15 cellular contexts compared by ENCODE assay signal in the genomic region with DNA sequence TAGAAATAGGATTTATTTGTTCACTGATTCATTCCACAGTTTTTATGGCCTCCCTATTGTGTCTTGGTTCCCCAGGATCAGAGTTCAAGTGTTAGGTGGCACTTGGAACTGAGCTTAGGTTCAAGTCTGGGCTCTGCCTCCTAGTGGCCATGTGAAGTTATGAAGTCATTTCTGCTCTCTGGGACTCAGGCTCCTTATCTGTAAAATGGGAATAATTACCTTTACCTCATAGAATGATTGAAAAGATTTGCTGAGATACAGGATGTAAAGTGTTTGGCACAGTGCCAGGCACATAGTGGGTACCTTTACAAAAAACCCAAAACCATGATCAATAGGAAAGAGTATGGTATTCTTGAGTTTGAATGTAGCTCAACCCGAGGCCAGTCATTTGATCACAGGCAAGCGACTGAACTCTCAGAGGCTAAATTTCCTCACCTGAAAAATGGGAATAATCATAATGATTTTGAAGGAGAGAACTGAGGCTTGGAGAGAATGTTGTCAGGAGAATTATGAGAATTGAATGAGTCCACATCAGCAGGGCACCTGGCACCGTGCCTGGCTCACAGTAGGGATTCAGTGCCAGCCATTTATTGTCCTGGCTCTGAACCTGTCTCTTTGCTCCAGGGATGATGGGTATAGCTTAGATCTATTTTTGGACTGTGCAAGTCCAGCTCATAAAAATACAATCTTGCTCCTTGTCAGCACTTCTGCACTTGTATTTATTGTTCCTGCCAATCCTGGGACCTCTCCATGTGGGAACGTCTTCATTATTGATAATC. TPM values are rescaled to one million over a fixed set of nuclear protein-coding genes. Genes with fewer than 3 reads are reported as not detected.
DNase-seq lines count a peak whose midpoint lies in the region; ATAC-seq and TF ChIP-seq lines count a peak whose summit lies in the region.
"Had no signal": no experiment of that assay in that cellular context is flagged by ENCODE, and none has a peak within 500 bp of the region (broad histone marks: within the 10 kb centered on the region; RNA-seq: fewer than 3 reads in every experiment).

No MANE protein-coding gene starts in this region.

- H3K27me3 Mint-ChIP-seq in HFFc6 (ENCODE audit: insufficient read depth) (no peaks in the 10 kb centered on the region; the same call in 1 of the 2 replicates), mesothelial cell of epicardium (ENCODE audit: low read depth) (peaks cover 38% of the 10 kb centered on the region)

- DNase-seq in NCI-H1417 (lab: John Stamatoyannopoulos, UW) (peak in 2 of 3 experiments; percentile 41 to 66), NCI-H1417 treated with DMSO at 0.1 percent for 48 hours (lab: John Stamatoyannopoulos, UW) (no peak), HFFc6 (no peak), mesothelial cell of epicardium (ENCODE audit: low spot score in 2 of 2, unreplicated experiment in 2 of 2) (no peak), GM10248 (ENCODE audit: extremely low spot score) (no peak), NK-92 (lab: John Stamatoyannopoulos, UW; ENCODE audit: unreplicated experiment) (no peak)
- DNase-seq: activated CD4-positive, alpha-beta memory T cell treated with anti-CD3 and anti-CD28 coated beads, Interleukin-2, amount 10 ng/mL, durations not matched to agents 7 days and 5 days; aorta; effector CD4-positive, alpha-beta T cell; NCI-H524 treated with DMSO at 0.1 percent for 48 hours; ovary had no signal

- POLR2A ChIA-PET in GM10248 (lab: Yijun Ruan, JAX): no interaction called here

- H3K27ac Mint-ChIP-seq in HFFc6 (no peak overlapping the region), mesothelial cell of epicardium (no peak overlapping the region)
- H3K27ac Mint-ChIP-seq: activated CD4-positive, alpha-beta memory T cell treated with anti-CD3 and anti-CD28 coated beads, Interleukin-2, amount 10 ng/mL, durations not matched to agents 7 days and 5 days; activated T-helper 17 cell treated with anti-CD3 and anti-CD28 coated beads, Interleukin-2, amount 50 U/mL, for 72 hours had no signal

- H4K20me1 ChIP-seq in SU-DHL-6 (ENCODE audit: low read depth, low read length): no peaks in the 10 kb centered on the region

- CTCF ChIA-PET in GM10248 (lab: Yijun Ruan, JAX): interaction anchor here (0.8 to 3.3 kb wide), 8 partner anchors 10 to 484 kb away, joined by 3 to 22 read pairs (median 4); a partner anchor contains a TSS

- no peaks in the 10 kb centered on the region for H3K4me1 Mint-ChIP-seq in HFFc6 (ENCODE audit: low read depth)
- H3K4me1 Mint-ChIP-seq in mesothelial cell of epicardium: no peaks in the 10 kb centered on the region
- H3K4me1 Mint-ChIP-seq: activated CD4-positive, alpha-beta memory T cell treated with anti-CD3 and anti-CD28 coated beads, Interleukin-2, amount 10 ng/mL, durations not matched to agents 7 days and 5 days; activated T-helper 17 cell treated with anti-CD3 and anti-CD28 coated beads, Interleukin-2, amount 50 U/mL, for 72 hours had no signal

- H3K27me3 ChIP-seq in SU-DHL-6 (ENCODE audit: low read length): no peaks in the 10 kb centered on the region
- H3K27me3 ChIP-seq: ovary had no signal

- no peak for ATAC-seq in GM21717 (IDR thresholded peaks at IDR 0.05; ENCODE audit: unreplicated experiment)
- ATAC-seq: activated T-helper 17 cell treated with anti-CD3 and anti-CD28 coated beads, Interleukin-2, amount 50 U/mL, for 72 hours had no signal

- peaks cover 63% of the 10 kb centered on the region for H3K9me3 Mint-ChIP-seq in HFFc6
- H3K9me3 Mint-ChIP-seq in mesothelial cell of epicardium: no peaks in the 10 kb centered on the region
- H3K9me3 Mint-ChIP-seq: activated CD4-positive, alpha-beta memory T cell treated with anti-CD3 and anti-CD28 coated beads, Interleukin-2, amount 10 ng/mL, durations not matched to agents 7 days and 5 days; activated T-helper 17 cell treated with anti-CD3 and anti-CD28 coated beads, Interleukin-2, amount 50 U/mL, for 72 hours had no signal

- H3K79me2 ChIP-seq in SU-DHL-6 (ENCODE audit: insufficient read depth, low read length): no peaks in the 10 kb centered on the region

- TF ChIP-seq CTCF in HFFc6 (IDR thresholded peaks at IDR 0.05) (0 out of 2 replicates have a peak, but pooled peaks have one; percentile 19), SU-DHL-6 (IDR thresholded peaks at IDR 0.05; ENCODE audit: insufficient read depth, low read length, poor library complexity, severe bottlenecking) (peak; percentile 34), mesothelial cell of epicardium (IDR thresholded peaks at IDR 0.05; ENCODE audit: unreplicated experiment) (peak; percentile 15), GM10248 (IDR thresholded peaks at IDR 0.05; ENCODE audit: control extremely low read depth, extremely low read depth, low read depth, missing control alignments) (no peak)

- no peaks in the 10 kb centered on the region for H3K9me3 ChIP-seq in SU-DHL-6 (ENCODE audit: insufficient read depth, low read length)
- H3K9me3 ChIP-seq: ovary had no signal

- H3F3A ChIP-seq in SU-DHL-6 (ENCODE audit: insufficient read depth): no peaks in the 10 kb centered on the region

- H3K9me2 ChIP-seq in SU-DHL-6 (replicated peaks; ENCODE audit: insufficient read depth, low read length): no peaks in the 10 kb centered on the region

- H2AFZ ChIP-seq in SU-DHL-6 (ENCODE audit: low read depth, low read length, severe bottlenecking): no peak overlapping the region

- H3K36me3 ChIP-seq in SU-DHL-6 (ENCODE audit: low read length): no peaks in the 10 kb centered on the region
- H3K36me3 ChIP-seq: ovary had no signal

- H3K36me3 Mint-ChIP-seq in HFFc6 (ENCODE audit: low read depth) (no peaks in the 10 kb centered on the region; the same call in 1 of the 2 replicates), mesothelial cell of epicardium (no peaks in the 10 kb centered on the region)

- no peak overlapping the region for H3K4me3 ChIP-seq in SU-DHL-6 (ENCODE audit: insufficient read depth, low read length, poor library complexity, severe bottlenecking)
- H3K4me3 ChIP-seq: ovary had no signal

- H3K9ac ChIP-seq in SU-DHL-6 (ENCODE audit: low read length): no peak overlapping the region

- H3K27ac ChIP-seq in SU-DHL-6 (ENCODE audit: low read depth, low read length): no peak overlapping the region
- H3K27ac ChIP-seq: ovary had no signal

- H3K4me3 Mint-ChIP-seq in HFFc6 (no peak overlapping the region), mesothelial cell of epicardium (no peak overlapping the region)
- H3K4me3 Mint-ChIP-seq: activated CD4-positive, alpha-beta memory T cell treated with anti-CD3 and anti-CD28 coated beads, Interleukin-2, amount 10 ng/mL, durations not matched to agents 7 days and 5 days; activated T-helper 17 cell treated with anti-CD3 and anti-CD28 coated beads, Interleukin-2, amount 50 U/mL, for 72 hours had no signal

- no peak overlapping the region for H3K4me2 ChIP-seq in SU-DHL-6 (ENCODE audit: low read depth, low read length, poor library complexity, severe bottlenecking)

RNA-seq across cellular contexts. Expression of a gene that starts 10.7 kb away (rescaled TPM):
- not detected for total RNA-seq in HFFc6 (2021; fragmentation: NEBNext Ultra II Directional; extraction: Animal tissue kit (Norgen Biotek cat#: 25700))
- not detected in 3 replicates for total RNA-seq in mesothelial cell of epicardium
- total RNA-seq: activated CD4-positive, alpha-beta memory T cell treated with anti-CD3 and anti-CD28 coated beads, Interleukin-2, amount 10 ng/mL, durations not matched to agents 7 days and 5 days; activated T-helper 17 cell treated with anti-CD3 and anti-CD28 coated beads, Interleukin-2, amount 50 U/mL, for 72 hours; aorta; mononuclear cell; ovary had no signal

Comparison
In these comparisons a context has a peak if more than half of its experiments do, and no peak if none do; other contexts are left out.
1. DNase-seq: peak in NCI-H1417 (2 of 3); none in NCI-H1417 treated with DMSO at 0.1 percent for 48 hours (single experiment), HFFc6 (single experiment), mesothelial cell of epicardium (0 of 2), GM10248 (single experiment) and NK-92 (single experiment).